Comparison of ENCODE assay signal across 24 cellular contexts in the genomic region with DNA sequence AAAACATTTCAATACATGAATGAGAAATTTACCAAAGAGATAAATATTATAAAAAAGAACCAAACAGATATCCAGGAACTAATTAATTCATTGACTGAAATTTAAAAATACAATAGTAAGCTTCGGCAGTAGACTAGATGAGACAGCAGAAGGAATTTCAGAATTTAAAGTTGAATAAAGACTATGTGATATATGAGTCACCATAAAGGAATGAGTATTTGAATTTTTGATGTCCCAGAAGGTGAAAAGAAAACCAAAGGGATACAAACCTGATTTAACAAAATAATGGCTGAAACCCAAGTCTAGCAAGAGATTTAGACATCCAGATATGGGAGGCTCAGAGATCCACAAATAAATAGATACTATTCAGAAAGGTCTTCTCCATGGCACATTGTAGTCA.
"Had no signal": no experiment of that assay in that cellular context is flagged by ENCODE, and none has a peak within 500 bp of the region (broad histone marks: within the 10 kb centered on the region; RNA-seq: fewer than 3 reads in every experiment).

No MANE protein-coding gene starts in this region.

- H3K27me3 ChIP-seq: neutrophil, ovary, tibial artery, upper lobe of right lung had no signal

- H3K4me3 ChIP-seq: esophagus squamous epithelium, ovary, tibial artery, upper lobe of right lung had no signal

- H3K36me3 ChIP-seq: esophagus squamous epithelium, neutrophil, ovary, upper lobe of right lung had no signal

- ATAC-seq: activated CD4-positive, alpha-beta T cell treated with anti-CD3 and anti-CD28 coated beads for 36 hours; activated T-cell treated with anti-CD3 and anti-CD28 coated beads, Interleukin-2, amount 50 U/mL, for 72 hours; left colon; sciatic nerve; stimulated activated memory B cell treated with anti-CD40 and anti-IgM and Interleukin-4, amounts not matched to agents 10 μg/mL and 1 μg/mL and 100 μg/mL, for 72 hours; stimulated activated naive CD8-positive, alpha-beta T cell treated with anti-CD3 and anti-CD28 coated beads, Interleukin-15, amount 100 ng/mL, for 72 hours; upper lobe of right lung had no signal

- H3K4me1 ChIP-seq: esophagus squamous epithelium, tibial artery, upper lobe of right lung had no signal

- H3K9me3 ChIP-seq: neutrophil, ovary, upper lobe of right lung had no signal

- H3K27ac ChIP-seq: esophagus squamous epithelium, neutrophil, ovary, tibial artery, upper lobe of right lung had no signal

- DNase-seq: activated CD4-positive, alpha-beta T cell treated with anti-CD3 and anti-CD28 coated beads for 36 hours; activated CD4-positive, CD25-positive, alpha-beta regulatory T cell; activated naive CD4-positive, alpha-beta T cell; activated T-cell treated with anti-CD3 and anti-CD28 coated beads for 4 hours; activated T-cell treated with anti-CD3 and anti-CD28 coated beads, Interleukin-2, amount 50 U/mL, for 72 hours; anterior cingulate cortex; caudate nucleus; endodermal cell; esophagus squamous epithelium; left colon; mammary epithelial cell; naive B cell; nephron progenitor cell; ovary; retina; small intestine; stimulated activated CD4-positive, alpha-beta T cell treated with anti-CD3 and anti-CD28 coated beads, Interleukin-4, amount 100 ng/mL, for 4 hours; stimulated activated CD8-positive, alpha-beta memory T cell treated with anti-CD3 and anti-CD28 coated beads, Interleukin-4, amount 100 ng/mL, for 48 hours; stimulated activated naive CD8-positive, alpha-beta T cell treated with anti-CD3 and anti-CD28 coated beads, Interleukin-15, amount 100 ng/mL, for 72 hours; tibial artery; upper lobe of right lung had no signal
